In genomic region chr6:123803456-123803861, GRCh38 we compare ENCODE assay signal across 8 cellular contexts. TPM values are rescaled to one million over a fixed set of nuclear protein-coding genes. Genes with fewer than 3 reads are reported as not detected.
DNase-seq lines count a peak whose midpoint lies in the region; ATAC-seq and TF ChIP-seq lines count a peak whose summit lies in the region.

No MANE protein-coding gene starts in this region.

- peak overlapping the region; percentile 77 for H3K4me3 Mint-ChIP-seq in dendritic cell treated with granulocyte-macrophage colony-stimulating factor and Interleukin-4, amounts not matched to agents 40 ng/mL and 50 ng/mL, for 4 days
- H3K4me3 Mint-ChIP-seq in natural killer cell = peak overlapping the region; percentile 56

- H3K27ac Mint-ChIP-seq in dendritic cell treated with granulocyte-macrophage colony-stimulating factor and Interleukin-4, amounts not matched to agents 40 ng/mL and 50 ng/mL, for 4 days = no peak overlapping the region
- no peak overlapping the region for H3K27ac Mint-ChIP-seq in natural killer cell

- H3K36me3 Mint-ChIP-seq in dendritic cell treated with granulocyte-macrophage colony-stimulating factor and Interleukin-4, amounts not matched to agents 40 ng/mL and 50 ng/mL, for 4 days (ENCODE audit: low read depth) = no peaks in the 10 kb centered on the region
- H3K36me3 Mint-ChIP-seq in natural killer cell = no peaks in the 10 kb centered on the region

- no peaks in the 10 kb centered on the region for H3K79me2 ChIP-seq in ACC112 (ENCODE audit: control insufficient read depth, insufficient read depth, low read length, unreplicated experiment)

- H3K36me3 ChIP-seq in ACC112 (ENCODE audit: insufficient read depth, low read length) = no peaks in the 10 kb centered on the region

- ATAC-seq in GM19372 (IDR thresholded peaks at IDR 0.05; ENCODE audit: low read depth, unreplicated experiment) = peak; percentile 24
- ATAC-seq in HG03460 (IDR thresholded peaks at IDR 0.05; ENCODE audit: unreplicated experiment) = peak; percentile 26
- ATAC-seq in natural killer cell = peak in 2 of 3 donors; percentile 18 to 30

- H2AFZ ChIP-seq in ACC112 (ENCODE audit: low read length, unreplicated experiment) = peak overlapping the region; percentile 28

- peak overlapping the region; percentile 83 for H3K4me3 ChIP-seq in ACC112 (ENCODE audit: low read depth, low read length)

- no peak for TF ChIP-seq CTCF in natural killer cell (IDR thresholded peaks at IDR 0.05)

- no peaks in the 10 kb centered on the region for H3K9me3 Mint-ChIP-seq in dendritic cell treated with granulocyte-macrophage colony-stimulating factor and Interleukin-4, amounts not matched to agents 40 ng/mL and 50 ng/mL, for 4 days
- H3K9me3 Mint-ChIP-seq in natural killer cell = no peaks in the 10 kb centered on the region

- H3K27me3 Mint-ChIP-seq in dendritic cell treated with granulocyte-macrophage colony-stimulating factor and Interleukin-4, amounts not matched to agents 40 ng/mL and 50 ng/mL, for 4 days = peaks cover 30% of the 10 kb centered on the region
- H3K27me3 Mint-ChIP-seq in natural killer cell (ENCODE audit: low read depth in 2 of 2) = peaks cover 24 to 31% of the 10 kb centered on the region in 2 donors

- H3K4me1 ChIP-seq in ACC112 (ENCODE audit: control insufficient read depth, insufficient read depth, low read length, unreplicated experiment) = no peaks in the 10 kb centered on the region

- H3K27me3 ChIP-seq in ACC112 (ENCODE audit: insufficient read depth, low read length) = peaks cover 29% of the 10 kb centered on the region

- intact Hi-C loops in dendritic cell treated with granulocyte-macrophage colony-stimulating factor and Interleukin-4, amounts not matched to agents 40 ng/mL and 50 ng/mL, for 4 days (cut with micrococcal nuclease) = loop anchor here (2.0 kb wide), 1 partner anchor 993 kb away; no protein-coding TSS in a partner anchor
- intact Hi-C loops in natural killer cell (cut with micrococcal nuclease) = no loop called here

- no peak overlapping the region for H3K27ac ChIP-seq in ACC112 (ENCODE audit: low read depth, low read length)

- DNase-seq in natural killer cell = no peak
- DNase-seq in stimulated activated CD4-positive, alpha-beta T cell treated with anti-CD3 and anti-CD28 coated beads, Interleukin-1b, Interleukin-23, amount 100 ng/mL, for 48 hours = no peak
- no peak for DNase-seq in AG20443 (ENCODE audit: low spot score)
- no peak for DNase-seq in UCSD-AML1 (lab: John Stamatoyannopoulos, UW; ENCODE audit: unreplicated experiment)

- H3K4me1 Mint-ChIP-seq in dendritic cell treated with granulocyte-macrophage colony-stimulating factor and Interleukin-4, amounts not matched to agents 40 ng/mL and 50 ng/mL, for 4 days (ENCODE audit: low read depth) = peaks cover 18% of the 10 kb centered on the region
- peaks cover 6 to 16% of the 10 kb centered on the region in 2 donors for H3K4me1 Mint-ChIP-seq in natural killer cell

RNA-seq across cellular contexts. Expression of gene NKAIN2, which starts 0.2 kb away (rescaled TPM):
- total RNA-seq in natural killer cell = under 1 TPM in 1 of 3 donors, not detected in 2; 0.45 TPM
